ENCODE assay signal across 8 cellular contexts in the genomic region with DNA sequence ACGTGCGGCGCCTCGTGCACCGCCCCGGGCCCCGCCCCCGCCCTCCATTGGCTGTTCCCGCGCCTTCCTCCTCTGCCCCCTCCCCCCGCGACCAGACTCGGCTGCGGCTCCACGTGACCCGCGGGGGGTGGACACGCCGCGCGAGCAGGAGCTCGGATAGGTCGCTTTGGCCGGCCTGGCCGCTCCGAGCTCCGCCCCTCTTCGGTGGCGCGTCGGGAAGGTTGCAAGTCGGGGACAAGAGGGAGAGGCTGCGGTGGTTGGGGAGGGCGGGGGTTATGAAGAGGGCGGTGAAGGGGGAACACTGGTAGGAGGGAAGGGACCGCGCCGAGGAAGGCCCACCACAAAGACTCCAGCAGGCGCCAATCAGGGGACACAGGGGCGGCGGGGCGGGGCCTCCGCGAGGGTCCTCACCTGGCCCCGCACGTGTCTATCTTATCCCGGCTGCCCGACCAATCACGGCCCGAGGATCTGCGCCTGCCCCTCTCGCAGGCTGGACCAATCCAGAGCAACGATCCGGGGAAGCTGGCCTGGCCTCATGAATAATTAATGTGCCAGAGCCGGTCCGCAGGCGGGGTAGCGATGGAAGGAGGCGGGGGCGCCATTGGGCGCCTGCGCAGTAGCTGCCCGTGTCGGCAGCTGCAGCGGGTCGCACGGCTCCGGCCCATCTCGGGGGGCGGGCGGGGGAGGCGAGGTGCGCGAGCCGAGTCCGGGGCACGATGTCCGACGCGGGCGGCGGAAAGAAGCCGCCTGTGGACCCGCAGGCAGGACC. TPM values are rescaled to one million over a fixed set of nuclear protein-coding genes. Genes with fewer than 3 reads are reported as not detected.
A peak's percentile ranks its signal among the peaks of the same experiment; 100 is the strongest.
DNase-seq lines count a peak whose midpoint lies in the region; ATAC-seq, FAIRE-seq and TF ChIP-seq lines count a peak whose summit lies in the region.

A gene with protein sequence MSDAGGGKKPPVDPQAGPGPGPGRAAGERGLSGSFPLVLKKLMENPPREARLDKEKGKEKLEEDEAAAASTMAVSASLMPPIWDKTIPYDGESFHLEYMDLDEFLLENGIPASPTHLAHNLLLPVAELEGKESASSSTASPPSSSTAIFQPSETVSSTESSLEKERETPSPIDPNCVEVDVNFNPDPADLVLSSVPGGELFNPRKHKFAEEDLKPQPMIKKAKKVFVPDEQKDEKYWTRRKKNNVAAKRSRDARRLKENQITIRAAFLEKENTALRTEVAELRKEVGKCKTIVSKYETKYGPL (plus strand): TSS at position 614 of the 769 bp plus-strand sequence. CDS start 103 bp downstream, at position 717.

- peak; percentile 91 for FAIRE-seq in HepG2 (lab: Jason Lieb, UNC)

- no peaks in the 10 kb centered on the region; a peak in 1 of 5 replicates for H3K27me3 ChIP-seq in HepG2 (ENCODE audit: control insufficient read depth in 1 of 2, insufficient read depth in 2 of 2, low read length in 2 of 2)

- ATAC-seq in GM19452 (IDR thresholded peaks at IDR 0.05; ENCODE audit: unreplicated experiment) = peak; percentile 88
- peak; percentile 35 for ATAC-seq in HG03575 (IDR thresholded peaks at IDR 0.05; ENCODE audit: extremely low read depth, insufficient number of reproducible peaks, low FRiP score, unreplicated experiment)
- peak; percentile 90 for ATAC-seq in HepG2

- intact Hi-C loops in activated CD4-positive, alpha-beta memory T cell treated with anti-CD3 and anti-CD28 coated beads for 36 hours (cut with micrococcal nuclease) = loop anchor here (1.0 to 5.0 kb wide), 8 partner anchors 63 to 524 kb away; a partner anchor contains a TSS
- intact Hi-C loops in HepG2 (cut with micrococcal nuclease; ENCODE audit: unreplicated experiment) = no loop called here

- no peak within 1 kb of the TSS for H2AFZ ChIP-seq in HepG2 (ENCODE audit: low read length)

- peaks cover 15% of the 10 kb centered on the region for H3K4me1 Mint-ChIP-seq in activated CD4-positive, alpha-beta memory T cell treated with anti-CD3 and anti-CD28 coated beads for 36 hours (ENCODE audit: low read depth)

- no TSS peak for BruUV-seq in HepG2 (replicated peaks; lab: Mats Ljungman, UMichigan)

- DNase-seq in CD1c-positive myeloid dendritic cell (ENCODE audit: extremely low spot score) (peak; percentile 98), NCI-H82 (lab: John Stamatoyannopoulos, UW) (peak; percentile 99), dermis microvascular lymphatic vessel endothelial cell (ENCODE audit: low read depth in 2 of 2) (peak; percentile 95 to 98), HepG2 (ENCODE audit: low spot score) (peak; percentile 97)
- peak; percentile 98 for DNase-seq in activated CD4-positive, alpha-beta memory T cell treated with anti-CD3 and anti-CD28 coated beads for 36 hours
- peak; percentile 96 for DNase-seq in stimulated activated CD4-positive, alpha-beta T cell treated with anti-CD3 and anti-CD28 coated beads, Interleukin-2, amount 100 ng/mL, for 48 hours

- H3K9ac ChIP-seq in HepG2 (ENCODE audit: insufficient read depth, low read depth, low read length) = peak within 1 kb of the TSS; percentile 90

- no peak for TF ChIP-seq POLR2A in HepG2 (IDR thresholded peaks at IDR 0.05; ENCODE audit: insufficient read depth in 1 of 2, low read depth in 2 of 2, low read length in 2 of 2)

- POLR2A ChIA-PET in activated CD4-positive, alpha-beta memory T cell treated with anti-CD3 and anti-CD28 coated beads for 36 hours (lab: Charles Lee) = interaction anchor here (0.5 to 1.9 kb wide), 10 partner anchors 18 to 239 kb away, joined by 3 to 11 read pairs (median 4); a partner anchor contains a TSS
- POLR2A ChIA-PET in HepG2 (lab: Yijun Ruan, JAX) = interaction anchor here (0.6 to 3.6 kb wide), 49 partner anchors 9 to 913 kb away, joined by 3 to 135 read pairs (median 5); a partner anchor contains a TSS

- H3K36me3 Mint-ChIP-seq in activated CD4-positive, alpha-beta memory T cell treated with anti-CD3 and anti-CD28 coated beads for 36 hours = no peaks in the 10 kb centered on the region

- H3K27ac ChIP-seq in HepG2 (ENCODE audit: extremely low read length, insufficient read depth, low read length) = peak within 1 kb of the TSS; percentile 98

- 0% methylated on average over 14 of the region's 84 CpGs for WGBS in HepG2 (ENCODE audit: low lambda C conversion rate)

- no peaks in the 10 kb centered on the region for H3K9me3 Mint-ChIP-seq in activated CD4-positive, alpha-beta memory T cell treated with anti-CD3 and anti-CD28 coated beads for 36 hours

- H3K4me1 ChIP-seq in HepG2 (ENCODE audit: insufficient read depth, low read length) = peaks cover 24% of the 10 kb centered on the region

- 0 out of 4 replicates have a peak, but pooled peaks of 1 of the 2 experiments have one; percentile 29 for TF ChIP-seq EP300 in HepG2 (IDR thresholded peaks at IDR 0.05; ENCODE audit: low read depth in 2 of 2, low read length in 2 of 2)
- no peak for TF ChIP-seq EP300 in HepG2 (CRISPR knock-in tag; IDR thresholded peaks at IDR 0.05; ENCODE audit: borderline replicate concordance)

- in situ Hi-C loops in HepG2 (cut with HindIII; ENCODE audit: extremely low pct_ligation_motif_present, low pct_unique_long_range_greater_than_20kb) = no loop called here

- no peak for TF ChIP-seq CTCF in HepG2 (CRISPR knock-in tag; IDR thresholded peaks at IDR 0.05)

- H3K9me3 ChIP-seq in HepG2 (ENCODE audit: low read length) = no peaks in the 10 kb centered on the region

- peak within 1 kb of the TSS; percentile 81 for H3K4me3 Mint-ChIP-seq in activated CD4-positive, alpha-beta memory T cell treated with anti-CD3 and anti-CD28 coated beads for 36 hours

- H3K4me2 ChIP-seq in HepG2 (ENCODE audit: low read depth, low read length) = peak within 1 kb of the TSS; percentile 84

- no peaks in the 10 kb centered on the region for H3K36me3 ChIP-seq in HepG2 (replicated peaks in 1 of 2; ENCODE audit: control insufficient read depth in 1 of 2, insufficient read depth in 2 of 2, low read length in 2 of 2)

- peaks cover 5% of the 10 kb centered on the region for H3K79me2 ChIP-seq in HepG2 (ENCODE audit: insufficient read depth, low read length)

- CTCF ChIA-PET in activated CD4-positive, alpha-beta memory T cell treated with anti-CD3 and anti-CD28 coated beads for 36 hours (lab: Charles Lee) = interaction anchor here (0.6 to 1.3 kb wide), 4 partner anchors 20 to 144 kb away, joined by 3 to 14 read pairs (median 3); no protein-coding TSS in a partner anchor
- CTCF ChIA-PET in HepG2 (lab: Yijun Ruan, JAX; ENCODE audit: low intra/inter-chr PET ratio, low total read pairs) = no interaction called here

- no peaks in the 10 kb centered on the region for H4K20me1 ChIP-seq in HepG2 (ENCODE audit: insufficient read depth, low read length)

- H3K27me3 Mint-ChIP-seq in activated CD4-positive, alpha-beta memory T cell treated with anti-CD3 and anti-CD28 coated beads for 36 hours = no peaks in the 10 kb centered on the region

- H3K4me3 ChIP-seq in HepG2 (replicated peaks in 1 of 3; ENCODE audit: insufficient read depth in 1 of 3, low read depth in 2 of 3, low read length in 3 of 3) = peak within 1 kb of the TSS; percentile 76 to 84 (median 80)

- TF ChIP-seq RAD21 in HepG2 (CRISPR knock-in tag; IDR thresholded peaks at IDR 0.05) = no peak

- peak within 1 kb of the TSS; percentile 86 for H3K27ac Mint-ChIP-seq in activated CD4-positive, alpha-beta memory T cell treated with anti-CD3 and anti-CD28 coated beads for 36 hours

RNA-seq across cellular contexts. Expression of the gene that starts here (rescaled TPM):
- 1 to 10 TPM; 1.4 to 1.6 TPM for total RNA-seq in activated CD4-positive, alpha-beta memory T cell treated with anti-CD3 and anti-CD28 coated beads for 36 hours
- total RNA-seq in dermis microvascular lymphatic vessel endothelial cell (3.0 and 4.2 TPM in 2 replicates), HepG2 (2016; rRNA removed; fragmentation: Illumina TruSeq; extraction: Trizol) (7.6 and 8.2 TPM in 2 replicates)
- 1.2 and 1.4 TPM in 2 replicates for total RNA-seq in HepG2 (2016; cell fraction: cytosol; rRNA removed; fragmentation: Illumina TruSeq; extraction: Trizol; ENCODE audit: low read depth)
- total RNA-seq in HepG2 (2016; cell fraction: insoluble cytoplasmic fraction; rRNA removed; fragmentation: Illumina TruSeq; extraction: Trizol) = 6.8 and 7.9 TPM in 2 replicates
- total RNA-seq in HepG2 (2016; cell fraction: membrane; rRNA removed; fragmentation: Illumina TruSeq; extraction: Trizol) = 4.4 and 4.7 TPM in 2 replicates
- 4.9 and 6.0 TPM in 2 replicates for total RNA-seq in HepG2 (2016; cell fraction: nucleus; rRNA removed; fragmentation: Illumina TruSeq; extraction: Trizol)
- polyA plus RNA-seq in HepG2 (2011; rRNA removed) = 11.2 and 13.9 TPM in 2 replicates
- 7.0 and 7.4 TPM in 2 replicates for polyA plus RNA-seq in HepG2 (2011; cell fraction: cytosol; rRNA removed)
- polyA plus RNA-seq in HepG2 (2011; cell fraction: nucleus; rRNA removed) = 11.3 and 13.2 TPM in 2 replicates
- polyA plus RNA-seq in HepG2 (2012) = 4.4 and 5.9 TPM in 2 replicates
- polyA plus RNA-seq in HepG2 (2016; cell fraction: cytosol; fragmentation: Illumina TruSeq; extraction: Trizol; ENCODE audit: low read depth) = 0.47 and 0.59 TPM in 2 replicates
- 5.6 and 6.0 TPM in 2 replicates for polyA plus RNA-seq in HepG2 (2016; cell fraction: insoluble cytoplasmic fraction; fragmentation: Illumina TruSeq; extraction: Trizol; ENCODE audit: low read depth)
- 2.1 and 2.3 TPM in 2 replicates for polyA plus RNA-seq in HepG2 (2016; cell fraction: membrane; fragmentation: Illumina TruSeq; extraction: Trizol; ENCODE audit: low read depth)
- polyA plus RNA-seq in HepG2 (2016; cell fraction: nucleus; fragmentation: Illumina TruSeq; extraction: Trizol; ENCODE audit: insufficient read depth, low read depth) = 7.1 and 7.2 TPM in 2 replicates
- polyA minus RNA-seq in HepG2 (2011; rRNA and poly(A)+ RNA removed; ENCODE audit: low replicate concordance) = 7.9 and 26.0 TPM in 2 replicates
- polyA minus RNA-seq in HepG2 (2011; cell fraction: cytosol; rRNA and poly(A)+ RNA removed) = 7.2 and 7.3 TPM in 2 replicates
- 4.7 and 5.0 TPM in 2 replicates for polyA minus RNA-seq in HepG2 (2011; cell fraction: nucleus; rRNA and poly(A)+ RNA removed)

Comparison
In these comparisons a context has a peak if more than half of its experiments do, and no peak if none do; other contexts are left out.
1. Peak in every context shown above with its lines: DNase-seq, ATAC-seq, H3K4me3 ChIP-seq and H3K27ac ChIP-seq.
2. ATAC-seq: peak in every context shown above with its lines; median percentile 90 in HepG2; 88 in GM19452; 35 in HG03575.